In genomic region chr19:1575323-1576241, GRCh38 we compare ENCODE assay signal across 1 cellular context.
TF ChIP-seq lines count a peak whose summit lies in the region.

No MANE protein-coding gene starts in this region.

TF ChIP-seq in GM23338, 12 proteins besides CTCF, POLR2A, EP300 and RAD21:
- no peak for TF ChIP-seq ZNF462 (CRISPR knock-in tag; IDR thresholded peaks at IDR 0.05)
- TF ChIP-seq EZH2 (IDR thresholded peaks at IDR 0.05; ENCODE audit: low read depth, unreplicated experiment), result no peak
- no peak for TF ChIP-seq STAT1 (IDR thresholded peaks at IDR 0.05; ENCODE audit: unreplicated experiment)
- TF ChIP-seq ETS1 (IDR thresholded peaks at IDR 0.05), result no peak
- no peak for TF ChIP-seq REST (IDR thresholded peaks at IDR 0.05; ENCODE audit: unreplicated experiment)
- no peak for TF ChIP-seq NANOG (IDR thresholded peaks at IDR 0.05; ENCODE audit: borderline replicate concordance)
- no peak for TF ChIP-seq CREB1 (CRISPR knock-in tag; IDR thresholded peaks at IDR 0.05; ENCODE audit: low read depth)
- no peak for TF ChIP-seq EZH2phosphoT487 (IDR thresholded peaks at IDR 0.05; ENCODE audit: unreplicated experiment)
- no peak for TF ChIP-seq ZNF331 (CRISPR knock-in tag; IDR thresholded peaks at IDR 0.05; ENCODE audit: low read depth)
